In genomic region chr18:44759925-44760342, GRCh38 we compare ENCODE assay signal across 9 cellular contexts.
DNase-seq lines count a peak whose midpoint lies in the region; ATAC-seq and TF ChIP-seq lines count a peak whose summit lies in the region.
"Had no signal": no experiment of that assay in that cellular context is flagged by ENCODE, and none has a peak within 500 bp of the region (broad histone marks: within the 10 kb centered on the region; RNA-seq: fewer than 3 reads in every experiment).

No MANE protein-coding gene starts in this region.

- H3K4me3 ChIP-seq in WI38 (ENCODE audit: low read depth, low read length): no peak overlapping the region
- H3K4me3 ChIP-seq: A549 had no signal

- POLR2A ChIA-PET in RWPE1 (lab: Yijun Ruan, JAX; ENCODE audit: low non-redundant PET): no interaction called here

- ATAC-seq in HG02970 (IDR thresholded peaks at IDR 0.05; ENCODE audit: low FRiP score, unreplicated experiment): peak; percentile 47
- ATAC-seq: A549 had no signal

- no peak overlapping the region for H3K27ac ChIP-seq in RWPE1
- H3K27ac ChIP-seq: A549 had no signal

- TF ChIP-seq CTCF in WI38 (IDR thresholded peaks at IDR 0.05; ENCODE audit: low read depth, low read length): peak; percentile 12; the same call in 1 of the 2 replicates
- no peak for TF ChIP-seq CTCF in RWPE1 (conservative IDR thresholded peaks at IDR 0.05; ENCODE audit: low read depth)

- CTCF ChIA-PET in RWPE1 (lab: Yijun Ruan, JAX): no interaction called here

- DNase-seq in SKM-1 treated with dmso at 0.1 percent for 144 hours (lab: John Stamatoyannopoulos, UW; ENCODE audit: unreplicated experiment): peak; percentile 7
- no peak for DNase-seq in SKM-1 (lab: John Stamatoyannopoulos, UW; ENCODE audit: unreplicated experiment)
- DNase-seq in stimulated activated CD8-positive, alpha-beta memory T cell treated with anti-CD3 and anti-CD28 coated beads, Interleukin-4, amount 100 ng/mL, for 48 hours: peak; percentile 33
- DNase-seq in epidermal melanocyte (ENCODE audit: insufficient read length, low spot score): no peak
- no peak for DNase-seq in RWPE1 (ENCODE audit: low spot score)
- DNase-seq in T1000 (lab: John Stamatoyannopoulos, UW): no peak

Comparison
In these comparisons a context has a peak if more than half of its experiments do, and no peak if none do; other contexts are left out.
1. DNase-seq: peak in SKM-1 treated with dmso at 0.1 percent for 144 hours (single experiment) and stimulated activated CD8-positive, alpha-beta memory T cell treated with anti-CD3 and anti-CD28 coated beads, Interleukin-4, amount 100 ng/mL, for 48 hours (single experiment); none in SKM-1 (single experiment), epidermal melanocyte (single experiment), RWPE1 (single experiment) and T1000 (single experiment).